11 cellular contexts compared by ENCODE assay signal in the genomic region with DNA sequence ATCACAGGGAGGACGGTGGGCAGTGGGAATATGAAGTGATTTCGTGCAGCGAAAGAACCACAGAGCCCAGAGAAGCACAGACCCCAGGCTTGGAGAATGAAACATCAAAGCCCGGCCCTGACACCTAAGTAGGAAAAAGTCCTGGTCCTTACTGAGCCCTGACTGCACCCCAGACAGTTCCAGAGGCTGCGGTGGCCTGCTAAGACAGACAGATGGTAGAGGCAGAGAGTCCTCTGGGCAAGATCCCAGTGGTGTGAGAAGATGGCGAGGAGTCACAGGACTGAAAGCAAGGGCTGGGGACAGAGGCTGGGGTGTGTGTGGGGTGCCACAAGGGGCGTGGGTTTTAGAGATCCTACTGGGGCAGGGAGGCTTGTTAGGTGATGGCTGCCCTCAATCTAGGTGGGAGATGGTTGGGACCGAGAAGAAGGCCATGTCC. TPM values are rescaled to one million over a fixed set of nuclear protein-coding genes. Genes with fewer than 3 reads are reported as not detected.
DNase-seq lines count a peak whose midpoint lies in the region; ATAC-seq and TF ChIP-seq lines count a peak whose summit lies in the region.
"Had no signal": no experiment of that assay in that cellular context is flagged by ENCODE, and none has a peak within 500 bp of the region (broad histone marks: within the 10 kb centered on the region; RNA-seq: fewer than 3 reads in every experiment).

No MANE protein-coding gene starts in this region.

- peak overlapping the region; percentile 16 for H3K27ac Mint-ChIP-seq in MCF 10A (ENCODE audit: low read depth, unreplicated experiment)
- H3K27ac Mint-ChIP-seq in endodermal cell: no peak overlapping the region

- TF ChIP-seq CTCF in MCF 10A (IDR thresholded peaks at IDR 0.05; ENCODE audit: unreplicated experiment): no peak
- no peak for TF ChIP-seq CTCF in breast epithelium (IDR thresholded peaks at IDR 0.05)
- TF ChIP-seq CTCF in endodermal cell (conservative IDR thresholded peaks at IDR 0.05): no peak

- 94 to 98% methylated on average over 5 to 7 of the region's 8 CpGs for WGBS in endodermal cell (ENCODE audit: insufficient coverage in 1 of 2, insufficient read length in 1 of 2), 2 experiments

- H3K9me3 ChIP-seq in breast epithelium (no peaks in the 10 kb centered on the region), SK-N-MC (ENCODE audit: low read depth, low read length) (no peaks in the 10 kb centered on the region), endodermal cell (ENCODE audit: control insufficient read depth, low read length) (no peaks in the 10 kb centered on the region)

- no peak for TF ChIP-seq POLR2A in breast epithelium (IDR thresholded peaks at IDR 0.05)

- POLR2A ChIA-PET in MCF 10A (lab: Yijun Ruan, JAX): no interaction called here

- H3K4me1 ChIP-seq in breast epithelium: peaks cover 15 to 20% of the 10 kb centered on the region in 2 donors
- H3K4me1 ChIP-seq in endodermal cell (ENCODE audit: control insufficient read depth, insufficient read depth, low read length): peaks cover 2% of the 10 kb centered on the region

- H3K27me3 Mint-ChIP-seq in MCF 10A (ENCODE audit: insufficient read depth, unreplicated experiment): peaks cover 12% of the 10 kb centered on the region
- peaks cover 28% of the 10 kb centered on the region for H3K27me3 Mint-ChIP-seq in endodermal cell (ENCODE audit: insufficient read depth)
- H3K27me3 Mint-ChIP-seq: naive B cell had no signal

- no peak for ATAC-seq in GM21786 (IDR thresholded peaks at IDR 0.05; ENCODE audit: unreplicated experiment)

- CTCF ChIA-PET in MCF 10A (lab: Yijun Ruan, JAX): interaction anchor here (0.7 to 3.9 kb wide), 9 partner anchors 10 to 250 kb away, joined by 3 to 65 read pairs (median 13); a partner anchor contains a TSS

- intact Hi-C loops in MCF 10A (cut with micrococcal nuclease): no loop called here
- intact Hi-C loops in breast epithelium (cut with DNase I; ENCODE audit: low total_unique reads): loop anchor here (10.0 kb wide), 1 partner anchor 116 kb away; a partner anchor contains a TSS

- H3K36me3 ChIP-seq in breast epithelium: no peaks in the 10 kb centered on the region
- peaks cover 60% of the 10 kb centered on the region for H3K36me3 ChIP-seq in SK-N-MC (ENCODE audit: insufficient read depth, low read length)
- H3K36me3 ChIP-seq in endodermal cell (ENCODE audit: control insufficient read depth, insufficient read depth, low read length): peaks cover 23% of the 10 kb centered on the region

- no peak overlapping the region for H3K27ac ChIP-seq in breast epithelium
- H3K27ac ChIP-seq in SK-N-MC: peak overlapping the region; percentile 62
- H3K27ac ChIP-seq in endodermal cell (ENCODE audit: low read depth, low read length): no peak overlapping the region

- H3K9me3 Mint-ChIP-seq in MCF 10A (ENCODE audit: unreplicated experiment): no peaks in the 10 kb centered on the region
- no peaks in the 10 kb centered on the region for H3K9me3 Mint-ChIP-seq in endodermal cell
- H3K9me3 Mint-ChIP-seq: naive B cell had no signal

- H3K27me3 ChIP-seq in breast epithelium: no peaks in the 10 kb centered on the region
- peaks cover 2% of the 10 kb centered on the region for H3K27me3 ChIP-seq in endodermal cell (ENCODE audit: control insufficient read depth, insufficient read depth, low read length, poor library complexity, severe bottlenecking)

- no TSS peak for BruUV-seq in MCF 10A (replicated peaks; lab: Mats Ljungman, UMichigan)

- H3K9ac ChIP-seq in SK-N-MC (ENCODE audit: insufficient read length): peak overlapping the region; percentile 37
- no peak overlapping the region for H3K9ac ChIP-seq in endodermal cell (ENCODE audit: extremely low read depth, low read length, poor library complexity, severe bottlenecking)

- H3K4me3 Mint-ChIP-seq in MCF 10A (ENCODE audit: unreplicated experiment) (no peak overlapping the region), endodermal cell (no peak overlapping the region)

- H3K4me1 Mint-ChIP-seq in MCF 10A (ENCODE audit: insufficient read depth, unreplicated experiment): peaks cover 14% of the 10 kb centered on the region
- H3K4me1 Mint-ChIP-seq in endodermal cell: peaks cover 11% of the 10 kb centered on the region

- no peak overlapping the region for H3K4me3 ChIP-seq in breast epithelium
- H3K4me3 ChIP-seq in SK-N-MC: no peak overlapping the region
- no peak overlapping the region for H3K4me3 ChIP-seq in endodermal cell (ENCODE audit: low read length)

- DNase-seq in MCF 10A (ENCODE audit: unreplicated experiment) (no peak), breast epithelium (ENCODE audit: low spot score in 2 of 2) (no peak), SK-N-MC (ENCODE audit: low read depth, low spot score) (no peak), endodermal cell (peak; percentile 37), superior temporal gyrus (ENCODE audit: extremely low spot score) (peak; percentile 8), NOMO-1 treated with DMSO at 0.1 percent for 48 hours (lab: John Stamatoyannopoulos, UW; ENCODE audit: unreplicated experiment) (no peak), NCI-H345 (lab: John Stamatoyannopoulos, UW) (no peak)
- DNase-seq: DMS 273 treated with DMSO at 0.1 percent for 48 hours, SIG-M5 had no signal

- H3K36me3 Mint-ChIP-seq in MCF 10A (ENCODE audit: insufficient read depth, unreplicated experiment) (peaks cover 12% of the 10 kb centered on the region), endodermal cell (ENCODE audit: low read depth) (no peaks in the 10 kb centered on the region)
- H3K36me3 Mint-ChIP-seq: naive B cell had no signal

RNA-seq across cellular contexts. Expression of a gene that starts 3.7 kb away (rescaled TPM):
- total RNA-seq in MCF 10A (2022) (22.9 and 42.1 TPM in 2 replicates), breast epithelium (10 to 100 TPM; 20.2 to 34.7 (median 25.9) TPM), endodermal cell (10 to 100 TPM; 12.8 to 28.2 TPM)
- polyA plus RNA-seq in endodermal cell (2013, experiment 1 of 2): 18.6 TPM
- 18.3 TPM for polyA plus RNA-seq in endodermal cell (2013, experiment 2 of 2)

RNA-seq across cellular contexts. Expression of a gene that starts 24.5 kb away (rescaled TPM):
- total RNA-seq in MCF 10A (2022) (0.93 and 0.96 TPM in 2 replicates), breast epithelium (1 to 10 TPM; 3.7 to 4.6 (median 4.5) TPM), endodermal cell (1 to 10 TPM; 2.1 to 2.5 TPM)
- 3.2 TPM for polyA plus RNA-seq in endodermal cell (2013, experiment 1 of 2)
- polyA plus RNA-seq in endodermal cell (2013, experiment 2 of 2): 2.6 TPM

Comparison
In these comparisons a context has a peak if more than half of its experiments do, and no peak if none do; other contexts are left out.
1. DNase-seq: peak in endodermal cell (single experiment) and superior temporal gyrus (single experiment); none in MCF 10A (single experiment), breast epithelium (0 of 2), SK-N-MC (single experiment), NOMO-1 treated with DMSO at 0.1 percent for 48 hours (single experiment) and NCI-H345 (single experiment).